Comparison of ENCODE assay signal across 2 cellular contexts in genomic region chr10:73883553-73883952, GRCh38.
A peak's percentile ranks its signal among the peaks of the same experiment; 100 is the strongest.
TF ChIP-seq lines count a peak whose summit lies in the region.

No MANE protein-coding gene starts in this region.

TF ChIP-seq in HCT116, 20 proteins besides CTCF, POLR2A, EP300 and RAD21:
- TF ChIP-seq CBX3 (IDR thresholded peaks at IDR 0.05; ENCODE audit: low read depth) (no peak), POLR2AphosphoS5 (IDR thresholded peaks at IDR 0.05; ENCODE audit: low read depth, low read length) (no peak), ELF1 (IDR thresholded peaks at IDR 0.05; ENCODE audit: borderline replicate concordance, low read depth) (no peak), ZBTB33 (IDR thresholded peaks at IDR 0.05; ENCODE audit: extremely low read depth, insufficient replicate concordance, low read length) (no peak), ZNF274 (IDR thresholded peaks at IDR 0.05; ENCODE audit: low read depth, low read length) (no peak), SP1 (IDR thresholded peaks at IDR 0.05; ENCODE audit: low read depth) (no peak), FOSL1 (IDR thresholded peaks at IDR 0.05; ENCODE audit: low read depth) (no peak), EZH2 (IDR thresholded peaks at IDR 0.05) (no peak), TCF7L2 (IDR thresholded peaks at IDR 0.05; ENCODE audit: borderline replicate concordance, extremely low read depth, insufficient read depth, insufficient read length) (no peak)

TF ChIP-seq in K562, 482 proteins besides CTCF, POLR2A, EP300 and RAD21:
- TF ChIP-seq, protein P1, sequence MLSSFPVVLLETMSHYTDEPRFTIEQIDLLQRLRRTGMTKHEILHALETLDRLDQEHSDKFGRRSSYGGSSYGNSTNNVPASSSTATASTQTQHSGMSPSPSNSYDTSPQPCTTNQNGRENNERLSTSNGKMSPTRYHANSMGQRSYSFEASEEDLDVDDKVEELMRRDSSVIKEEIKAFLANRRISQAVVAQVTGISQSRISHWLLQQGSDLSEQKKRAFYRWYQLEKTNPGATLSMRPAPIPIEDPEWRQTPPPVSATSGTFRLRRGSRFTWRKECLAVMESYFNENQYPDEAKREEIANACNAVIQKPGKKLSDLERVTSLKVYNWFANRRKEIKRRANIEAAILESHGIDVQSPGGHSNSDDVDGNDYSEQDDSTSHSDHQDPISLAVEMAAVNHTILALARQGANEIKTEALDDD (IDR thresholded peaks at IDR 0.05) = peak; percentile 49; the same call in 1 of the 2 replicates
- TF ChIP-seq LARP7 (IDR thresholded peaks at IDR 0.05) (no peak), SMARCE1 (IDR thresholded peaks at IDR 0.05) (0 out of 2 replicates have a peak, but pooled peaks have one; percentile 16), TCF7 (IDR thresholded peaks at IDR 0.05; ENCODE audit: borderline replicate concordance) (no peak), FOSL1 (tag; conservative IDR thresholded peaks at IDR 0.05) (peak; percentile 93), LEF1 (IDR thresholded peaks at IDR 0.05) (no peak), SMARCA4 (IDR thresholded peaks at IDR 0.05) (peak; percentile 29; the same call in 1 of the 2 replicates), JUN (IDR thresholded peaks at IDR 0.05; ENCODE audit: borderline replicate concordance, low read depth, low read length) (peak; percentile 45; the same call in 1 of the 2 replicates), JUN (CRISPR knock-in tag; IDR thresholded peaks at IDR 0.05; ENCODE audit: borderline replicate concordance) (no peak), HDAC6 (IDR thresholded peaks at IDR 0.05; ENCODE audit: low read depth, low read length) (no peak), ZNF431 (CRISPR knock-in tag; IDR thresholded peaks at IDR 0.05) (no peak), JUND (IDR thresholded peaks at IDR 0.05; ENCODE audit: borderline replicate concordance, low read depth, low read length) (peak; percentile 54; the same call in 1 of the 2 replicates), JUND (tag; IDR thresholded peaks at IDR 0.05; ENCODE audit: borderline replicate concordance, low read depth, low read length) (no peak; the same call in 2 of the 3 replicates), CREM (IDR thresholded peaks at IDR 0.05; ENCODE audit: low read depth) (peak; percentile 48), ATF7 (IDR thresholded peaks at IDR 0.05) (no peak)
- TF ChIP-seq, protein P2, sequence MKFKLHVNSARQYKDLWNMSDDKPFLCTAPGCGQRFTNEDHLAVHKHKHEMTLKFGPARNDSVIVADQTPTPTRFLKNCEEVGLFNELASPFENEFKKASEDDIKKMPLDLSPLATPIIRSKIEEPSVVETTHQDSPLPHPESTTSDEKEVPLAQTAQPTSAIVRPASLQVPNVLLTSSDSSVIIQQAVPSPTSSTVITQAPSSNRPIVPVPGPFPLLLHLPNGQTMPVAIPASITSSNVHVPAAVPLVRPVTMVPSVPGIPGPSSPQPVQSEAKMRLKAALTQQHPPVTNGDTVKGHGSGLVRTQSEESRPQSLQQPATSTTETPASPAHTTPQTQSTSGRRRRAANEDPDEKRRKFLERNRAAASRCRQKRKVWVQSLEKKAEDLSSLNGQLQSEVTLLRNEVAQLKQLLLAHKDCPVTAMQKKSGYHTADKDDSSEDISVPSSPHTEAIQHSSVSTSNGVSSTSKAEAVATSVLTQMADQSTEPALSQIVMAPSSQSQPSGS (CRISPR knock-in tag; IDR thresholded peaks at IDR 0.05) = no peak
- TF ChIP-seq, protein P3, sequence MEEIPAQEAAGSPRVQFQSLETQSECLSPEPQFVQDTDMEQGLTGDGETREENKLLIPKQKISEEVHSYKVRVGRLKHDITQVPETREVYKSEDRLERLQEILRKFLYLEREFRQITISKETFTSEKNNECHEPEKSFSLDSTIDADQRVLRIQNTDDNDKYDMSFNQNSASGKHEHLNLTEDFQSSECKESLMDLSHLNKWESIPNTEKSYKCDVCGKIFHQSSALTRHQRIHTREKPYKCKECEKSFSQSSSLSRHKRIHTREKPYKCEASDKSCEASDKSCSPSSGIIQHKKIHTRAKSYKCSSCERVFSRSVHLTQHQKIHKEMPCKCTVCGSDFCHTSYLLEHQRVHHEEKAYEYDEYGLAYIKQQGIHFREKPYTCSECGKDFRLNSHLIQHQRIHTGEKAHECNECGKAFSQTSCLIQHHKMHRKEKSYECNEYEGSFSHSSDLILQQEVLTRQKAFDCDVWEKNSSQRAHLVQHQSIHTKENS (CRISPR knock-in tag; IDR thresholded peaks at IDR 0.05) = no peak
TF ChIP-seq in K562: peak in this region for 7.
